8 cellular contexts compared by ENCODE assay signal in the genomic region with DNA sequence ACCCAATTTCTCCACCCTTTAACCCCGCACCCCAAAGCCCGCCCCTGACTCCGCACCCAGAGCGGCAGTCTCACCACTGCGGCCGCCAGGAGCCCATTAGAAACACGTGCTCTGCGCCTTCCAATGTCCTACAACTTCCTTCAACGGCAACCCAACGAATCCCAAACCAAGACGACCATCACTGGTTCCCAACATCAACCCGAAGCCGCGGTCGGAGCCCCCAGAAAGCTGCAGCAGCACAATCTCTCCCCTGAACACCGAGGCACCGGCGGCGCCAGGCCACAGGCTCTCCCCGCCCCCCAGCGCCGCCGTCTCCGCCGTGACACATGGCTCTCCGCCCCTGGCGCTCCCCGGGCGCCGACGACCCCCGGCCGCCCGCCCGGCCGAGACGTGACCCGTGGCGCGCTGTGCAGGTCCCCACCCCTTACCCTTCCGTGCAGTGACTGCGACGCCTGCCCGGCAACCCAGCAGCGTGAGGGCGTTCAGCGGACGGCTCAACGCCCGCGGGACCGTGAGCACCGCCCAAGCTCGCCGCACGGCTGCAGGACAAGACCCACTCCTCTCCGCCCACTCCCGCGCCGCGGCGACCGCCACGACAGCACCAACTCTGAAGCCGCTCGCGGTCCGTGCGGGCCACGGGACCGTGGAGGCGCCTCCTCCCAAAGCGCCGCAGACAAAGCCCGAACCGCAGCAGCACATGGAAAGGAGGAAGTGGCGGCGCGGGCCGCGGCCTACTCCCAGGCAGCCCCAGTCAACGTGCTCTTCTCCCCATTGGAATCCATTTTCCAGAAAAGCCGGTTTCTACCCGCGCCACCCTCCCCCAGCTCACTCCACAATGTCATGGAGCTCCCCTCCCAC. TPM values are rescaled to one million over a fixed set of nuclear protein-coding genes. Genes with fewer than 3 reads are reported as not detected.
A peak's percentile ranks its signal among the peaks of the same experiment; 100 is the strongest.
DNase-seq lines count a peak whose midpoint lies in the region; TF ChIP-seq lines count a peak whose summit lies in the region.

No MANE protein-coding gene starts in this region.

- no peaks in the 10 kb centered on the region for H3K9me3 ChIP-seq in mucosa of stomach (ENCODE audit: control insufficient read depth, low read length)

- no peaks in the 10 kb centered on the region for H3K36me3 ChIP-seq in mucosa of stomach (ENCODE audit: control insufficient read depth, insufficient read depth, low read length)

- peak; percentile 20 to 39 for DNase-seq in NCI-H446 (lab: John Stamatoyannopoulos, UW)
- DNase-seq in NCI-H446 treated with DMSO at 0.1 percent for 48 hours (lab: John Stamatoyannopoulos, UW) = no peak
- DNase-seq in NOMO-1 treated with dmso at 0.1 percent for 144 hours (lab: John Stamatoyannopoulos, UW; ENCODE audit: unreplicated experiment) = peak; percentile 47
- peak; percentile 59 for DNase-seq in activated T-cell treated with anti-CD3 and anti-CD28 coated beads, Interleukin-2, amount 50 U/mL, for 1 hour
- no peak for DNase-seq in epithelial cell of proximal tubule (ENCODE audit: low read depth)
- peak; percentile 15 to 29 for DNase-seq in stimulated activated CD8-positive, alpha-beta memory T cell treated with anti-CD3 and anti-CD28 coated beads, Interleukin-4, amount 100 ng/mL, for 4 hours (ENCODE audit: low read depth in 2 of 2, low spot score in 1 of 2)
- DNase-seq in NCI-H524 treated with DMSO at 0.1 percent for 48 hours (lab: John Stamatoyannopoulos, UW) = no peak

- H3K27me3 ChIP-seq in mucosa of stomach (ENCODE audit: control insufficient read depth, insufficient read depth, low read length) = no peaks in the 10 kb centered on the region

- H3K9ac ChIP-seq in mucosa of stomach (ENCODE audit: low read length) = peak overlapping the region; percentile 99

- no peak for TF ChIP-seq CTCF in epithelial cell of proximal tubule (conservative IDR thresholded peaks at IDR 0.05; ENCODE audit: low read depth, low read length)

- peak overlapping the region; percentile 100 for H3K4me3 ChIP-seq in epithelial cell of proximal tubule (ENCODE audit: low read depth, low read length)
- peak overlapping the region; percentile 100 for H3K4me3 ChIP-seq in mucosa of stomach (ENCODE audit: low read length)

- H3K4me1 ChIP-seq in mucosa of stomach (ENCODE audit: control insufficient read depth, insufficient read depth, low read length) = peaks cover 9% of the 10 kb centered on the region

RNA-seq across cellular contexts. Expression of a gene that starts 0.5 kb away (rescaled TPM):
- total RNA-seq in epithelial cell of proximal tubule = 59.3 and 95.1 TPM in 2 replicates

RNA-seq across cellular contexts. Expression of a gene that starts 48.5 kb away (rescaled TPM):
- total RNA-seq in epithelial cell of proximal tubule = 63.9 and 108 TPM in 2 replicates

Comparison
In these comparisons a context has a peak if more than half of its experiments do, and no peak if none do; other contexts are left out.
1. DNase-seq: peak in NCI-H446 (2 of 2), NOMO-1 treated with dmso at 0.1 percent for 144 hours (single experiment), activated T-cell treated with anti-CD3 and anti-CD28 coated beads, Interleukin-2, amount 50 U/mL, for 1 hour (single experiment) and stimulated activated CD8-positive, alpha-beta memory T cell treated with anti-CD3 and anti-CD28 coated beads, Interleukin-4, amount 100 ng/mL, for 4 hours (2 of 2); none in NCI-H446 treated with DMSO at 0.1 percent for 48 hours (single experiment), epithelial cell of proximal tubule (single experiment) and NCI-H524 treated with DMSO at 0.1 percent for 48 hours (single experiment).